ENCODE assay signal across 15 cellular contexts in genomic region chr9:35792044-35792813, GRCh38. TPM values are rescaled to one million over a fixed set of nuclear protein-coding genes. Genes with fewer than 3 reads are reported as not detected.
DNase-seq lines count a peak whose midpoint lies in the region; ATAC-seq, FAIRE-seq and TF ChIP-seq lines count a peak whose summit lies in the region.
"Had no signal": no experiment of that assay in that cellular context is flagged by ENCODE, and none has a peak within 500 bp of the region (broad histone marks: within the 10 kb centered on the region; RNA-seq: fewer than 3 reads in every experiment).

No MANE protein-coding gene starts in this region.

- H3K27me3 ChIP-seq in HepG2 (ENCODE audit: control insufficient read depth in 1 of 2, insufficient read depth in 2 of 2, low read length in 2 of 2) (no peaks in the 10 kb centered on the region), skeletal muscle tissue (ENCODE audit: control insufficient read depth in 3 of 3, insufficient read depth in 3 of 3, low read length in 3 of 3) (no peaks in the 10 kb centered on the region)
- H3K27me3 ChIP-seq: SJCRH30 had no signal

- 96% methylated on average over 23 of the region's 33 CpGs for WGBS in HepG2 (ENCODE audit: low lambda C conversion rate)

- H3K4me1 ChIP-seq in HepG2 (ENCODE audit: insufficient read depth, low read length) (no peaks in the 10 kb centered on the region; the same call in 1 of the 2 replicates), skeletal muscle tissue (ENCODE audit: control insufficient read depth in 3 of 3, insufficient read depth in 3 of 3, low read length in 3 of 3) (peaks cover 31 to 50% (median 31%) of the 10 kb centered on the region in 3 donors)

- no TSS peak for BruUV-seq in HepG2 (replicated peaks; lab: Mats Ljungman, UMichigan)

- H3K9ac ChIP-seq in HepG2 (ENCODE audit: insufficient read depth, low read depth, low read length) (no peak overlapping the region), skeletal muscle tissue (ENCODE audit: low read depth in 1 of 3, low read length in 3 of 3) (peak overlapping the region; percentile 20 to 69 (median 28))

- CTCF ChIA-PET in HepG2 (lab: Yijun Ruan, JAX; ENCODE audit: low intra/inter-chr PET ratio, low total read pairs): interaction anchor here (2.4 kb wide), 1 partner anchor 33 kb away, joined by 12 read pairs; no protein-coding TSS in a partner anchor

- H3K9me3 ChIP-seq in HepG2 (ENCODE audit: low read length) (no peaks in the 10 kb centered on the region), skeletal muscle tissue (ENCODE audit: control insufficient read depth in 3 of 3, low read length in 3 of 3) (no peaks in the 10 kb centered on the region)
- H3K9me3 ChIP-seq: BLaER1 treated with 17β-estradiol and CSF1 and Interleukin-3, amounts not matched to agents 10 nM and 100 nM; SJCRH30 had no signal

- intact Hi-C loops in HepG2 (cut with micrococcal nuclease; ENCODE audit: unreplicated experiment): no loop called here

- H3K27ac ChIP-seq in HepG2 (ENCODE audit: extremely low read length, insufficient read depth, low read length) (no peak overlapping the region), skeletal muscle tissue (ENCODE audit: low read depth, low read length) (peak overlapping the region; percentile 61)
- H3K27ac ChIP-seq: BLaER1 treated with 17β-estradiol and CSF1 and Interleukin-3, amounts not matched to agents 10 nM and 100 nM; SJCRH30 had no signal

- H4K20me1 ChIP-seq in HepG2 (ENCODE audit: insufficient read depth, low read length): no peaks in the 10 kb centered on the region
- H4K20me1 ChIP-seq: BLaER1 treated with 17β-estradiol and CSF1 and Interleukin-3, amounts not matched to agents 10 nM and 100 nM had no signal

- POLR2A ChIA-PET in HepG2 (lab: Yijun Ruan, JAX): no interaction called here

- H3K4me2 ChIP-seq in HepG2 (ENCODE audit: low read depth, low read length): no peak overlapping the region

- TF ChIP-seq EP300 in HepG2 (IDR thresholded peaks at IDR 0.05; ENCODE audit: low read depth in 2 of 2, low read length in 2 of 2) (no peak), HepG2 (CRISPR knock-in tag; IDR thresholded peaks at IDR 0.05; ENCODE audit: borderline replicate concordance) (no peak)

- no peaks in the 10 kb centered on the region for H3K79me2 ChIP-seq in HepG2 (ENCODE audit: insufficient read depth, low read length)

- peaks cover 1 to 6% of the 10 kb centered on the region in 2 experiments; a peak in 3 of 5 replicates for H3K36me3 ChIP-seq in HepG2 (replicated peaks in 1 of 2; ENCODE audit: control insufficient read depth in 1 of 2, insufficient read depth in 2 of 2, low read length in 2 of 2)
- no peaks in the 10 kb centered on the region for H3K36me3 ChIP-seq in skeletal muscle tissue (ENCODE audit: control insufficient read depth in 3 of 3, insufficient read depth in 3 of 3, low read length in 3 of 3)
- H3K36me3 ChIP-seq: BLaER1 treated with 17β-estradiol and CSF1 and Interleukin-3, amounts not matched to agents 10 nM and 100 nM; SJCRH30 had no signal

- no peak for TF ChIP-seq POLR2A in HepG2 (IDR thresholded peaks at IDR 0.05; ENCODE audit: insufficient read depth in 1 of 2, low read depth in 2 of 2, low read length in 2 of 2)

- peak; percentile 50 for DNase-seq in G401 (ENCODE audit: low spot score)
- peak; percentile 30 for DNase-seq in cerebellar cortex (ENCODE audit: low spot score)
- no peak for DNase-seq in HepG2 (ENCODE audit: low spot score)
- no peak for DNase-seq in NAMALWA (ENCODE audit: low spot score)
- DNase-seq in NCI-H526 (lab: John Stamatoyannopoulos, UW): no peak
- DNase-seq: central memory CD4-positive, alpha-beta T cell; GF-D8; NCI-H1048; NCI-H524 treated with DMSO at 0.1 percent for 48 hours; SJCRH30 had no signal

- H3K4me3 ChIP-seq in HepG2 (replicated peaks in 1 of 3; ENCODE audit: insufficient read depth in 1 of 3, low read depth in 2 of 3, low read length in 3 of 3) (no peak overlapping the region), skeletal muscle tissue (ENCODE audit: low read length in 3 of 3) (peak overlapping the region; percentile 54 to 76 (median 65))
- H3K4me3 ChIP-seq: SJCRH30 had no signal

- no peak for TF ChIP-seq RAD21 in HepG2 (CRISPR knock-in tag; IDR thresholded peaks at IDR 0.05)

- no peak for TF ChIP-seq CTCF in HepG2 (CRISPR knock-in tag; IDR thresholded peaks at IDR 0.05)

- no peak overlapping the region for H2AFZ ChIP-seq in HepG2 (ENCODE audit: low read length)

- FAIRE-seq in HepG2 (lab: Jason Lieb, UNC): no peak

- no peak for ATAC-seq in HepG2
- no peak for ATAC-seq in HG03045 (IDR thresholded peaks at IDR 0.05; ENCODE audit: unreplicated experiment)
- ATAC-seq in GM21390 (IDR thresholded peaks at IDR 0.05; ENCODE audit: unreplicated experiment): no peak

- in situ Hi-C loops in G401 (cut with HindIII; ENCODE audit: low sequenced_read_pairs): no loop called here
- in situ Hi-C loops in HepG2 (cut with HindIII; ENCODE audit: extremely low pct_ligation_motif_present, low pct_unique_long_range_greater_than_20kb): no loop called here

RNA-seq across cellular contexts. Expression of gene NPR2, which starts 0.8 kb away (rescaled TPM):
- total RNA-seq in G401 (2014; rRNA removed; shearing (Covaris generic)): 0.07 and 0.86 TPM in 2 replicates
- total RNA-seq in HepG2 (2016; rRNA removed; fragmentation: Illumina TruSeq; extraction: Trizol): 4.6 and 7.4 TPM in 2 replicates
- 1.2 and 2.7 TPM in 2 replicates for total RNA-seq in HepG2 (2016; cell fraction: cytosol; rRNA removed; fragmentation: Illumina TruSeq; extraction: Trizol; ENCODE audit: low read depth)
- total RNA-seq in HepG2 (2016; cell fraction: insoluble cytoplasmic fraction; rRNA removed; fragmentation: Illumina TruSeq; extraction: Trizol): 4.1 and 6.5 TPM in 2 replicates
- 2.4 and 3.2 TPM in 2 replicates for total RNA-seq in HepG2 (2016; cell fraction: membrane; rRNA removed; fragmentation: Illumina TruSeq; extraction: Trizol)
- 10.2 and 12.0 TPM in 2 replicates for total RNA-seq in HepG2 (2016; cell fraction: nucleus; rRNA removed; fragmentation: Illumina TruSeq; extraction: Trizol)
- 9.3 and 9.4 TPM in 2 replicates for polyA plus RNA-seq in HepG2 (2011; rRNA removed)
- 3.5 and 4.3 TPM in 2 replicates for polyA plus RNA-seq in HepG2 (2011; cell fraction: cytosol; rRNA removed)
- polyA plus RNA-seq in HepG2 (2011; cell fraction: nucleus; rRNA removed): 56.9 and 72.9 TPM in 2 replicates
- 4.7 TPM in 2 replicates for polyA plus RNA-seq in HepG2 (2012)
- polyA plus RNA-seq in HepG2 (2016; cell fraction: cytosol; fragmentation: Illumina TruSeq; extraction: Trizol; ENCODE audit: low read depth): 2.1 and 2.4 TPM in 2 replicates
- 4.7 and 6.3 TPM in 2 replicates for polyA plus RNA-seq in HepG2 (2016; cell fraction: insoluble cytoplasmic fraction; fragmentation: Illumina TruSeq; extraction: Trizol; ENCODE audit: low read depth)
- polyA plus RNA-seq in HepG2 (2016; cell fraction: membrane; fragmentation: Illumina TruSeq; extraction: Trizol; ENCODE audit: low read depth): 2.6 and 3.1 TPM in 2 replicates
- 21.5 and 24.6 TPM in 2 replicates for polyA plus RNA-seq in HepG2 (2016; cell fraction: nucleus; fragmentation: Illumina TruSeq; extraction: Trizol; ENCODE audit: insufficient read depth, low read depth)
- polyA minus RNA-seq in HepG2 (2011; rRNA and poly(A)+ RNA removed; ENCODE audit: low replicate concordance): 3.1 and 10.0 TPM in 2 replicates
- polyA minus RNA-seq in HepG2 (2011; cell fraction: cytosol; rRNA and poly(A)+ RNA removed): 0.62 and 1.4 TPM in 2 replicates
- 7.6 and 7.8 TPM in 2 replicates for polyA minus RNA-seq in HepG2 (2011; cell fraction: nucleus; rRNA and poly(A)+ RNA removed)
- 7.3 TPM for total RNA-seq in skeletal muscle tissue

RNA-seq across cellular contexts. Expression of gene SPAG8, which starts 19.8 kb away (rescaled TPM):
- 2.1 and 2.4 TPM in 2 replicates for total RNA-seq in G401 (2014; rRNA removed; shearing (Covaris generic))
- total RNA-seq in HepG2 (2016; rRNA removed; fragmentation: Illumina TruSeq; extraction: Trizol) (0.27 TPM in 1 of 2 replicates, not detected in the other), skeletal muscle tissue (0.52 TPM)
- 0.18 TPM in 1 of 2 replicates, not detected in the other for total RNA-seq in HepG2 (2016; cell fraction: cytosol; rRNA removed; fragmentation: Illumina TruSeq; extraction: Trizol; ENCODE audit: low read depth)
- 0.16 and 0.37 TPM in 2 replicates for total RNA-seq in HepG2 (2016; cell fraction: insoluble cytoplasmic fraction; rRNA removed; fragmentation: Illumina TruSeq; extraction: Trizol)
- total RNA-seq in HepG2 (2016; cell fraction: membrane; rRNA removed; fragmentation: Illumina TruSeq; extraction: Trizol): 0.10 and 0.22 TPM in 2 replicates
- total RNA-seq in HepG2 (2016; cell fraction: nucleus; rRNA removed; fragmentation: Illumina TruSeq; extraction: Trizol): 1.1 and 1.2 TPM in 2 replicates
- polyA plus RNA-seq in HepG2 (2011; rRNA removed): 0.18 and 0.22 TPM in 2 replicates
- 0.20 TPM in 1 of 2 replicates, not detected in the other for polyA plus RNA-seq in HepG2 (2011; cell fraction: cytosol; rRNA removed)
- 1.5 and 2.4 TPM in 2 replicates for polyA plus RNA-seq in HepG2 (2011; cell fraction: nucleus; rRNA removed)
- polyA plus RNA-seq in HepG2 (2012): 0.21 and 0.68 TPM in 2 replicates
- polyA plus RNA-seq in HepG2 (2016; cell fraction: cytosol; fragmentation: Illumina TruSeq; extraction: Trizol; ENCODE audit: low read depth): not detected in 2 replicates
- not detected in 2 replicates for polyA plus RNA-seq in HepG2 (2016; cell fraction: insoluble cytoplasmic fraction; fragmentation: Illumina TruSeq; extraction: Trizol; ENCODE audit: low read depth)
- polyA plus RNA-seq in HepG2 (2016; cell fraction: membrane; fragmentation: Illumina TruSeq; extraction: Trizol; ENCODE audit: low read depth): 0.10 TPM in 1 of 2 replicates, not detected in the other
- 0.81 and 1.0 TPM in 2 replicates for polyA plus RNA-seq in HepG2 (2016; cell fraction: nucleus; fragmentation: Illumina TruSeq; extraction: Trizol; ENCODE audit: insufficient read depth, low read depth)
- 0.32 and 0.37 TPM in 2 replicates for polyA minus RNA-seq in HepG2 (2011; rRNA and poly(A)+ RNA removed; ENCODE audit: low replicate concordance)
- not detected in 2 replicates for polyA minus RNA-seq in HepG2 (2011; cell fraction: cytosol; rRNA and poly(A)+ RNA removed)
- 1.5 and 2.4 TPM in 2 replicates for polyA minus RNA-seq in HepG2 (2011; cell fraction: nucleus; rRNA and poly(A)+ RNA removed)

RNA-seq across cellular contexts. Expression of gene HINT2, which starts 22.6 kb away (rescaled TPM):
- total RNA-seq in G401 (2014; rRNA removed; shearing (Covaris generic)): 32.3 and 55.8 TPM in 2 replicates
- 51.4 and 56.2 TPM in 2 replicates for total RNA-seq in HepG2 (2016; rRNA removed; fragmentation: Illumina TruSeq; extraction: Trizol)
- 34.3 and 49.7 TPM in 2 replicates for total RNA-seq in HepG2 (2016; cell fraction: cytosol; rRNA removed; fragmentation: Illumina TruSeq; extraction: Trizol; ENCODE audit: low read depth)
- 51.7 and 55.6 TPM in 2 replicates for total RNA-seq in HepG2 (2016; cell fraction: insoluble cytoplasmic fraction; rRNA removed; fragmentation: Illumina TruSeq; extraction: Trizol)
- 40.2 and 44.8 TPM in 2 replicates for total RNA-seq in HepG2 (2016; cell fraction: membrane; rRNA removed; fragmentation: Illumina TruSeq; extraction: Trizol)
- 24.8 and 29.5 TPM in 2 replicates for total RNA-seq in HepG2 (2016; cell fraction: nucleus; rRNA removed; fragmentation: Illumina TruSeq; extraction: Trizol)
- 37.9 and 41.5 TPM in 2 replicates for polyA plus RNA-seq in HepG2 (2011; rRNA removed)
- polyA plus RNA-seq in HepG2 (2011; cell fraction: cytosol; rRNA removed): 37.0 and 40.4 TPM in 2 replicates
- 33.1 and 38.4 TPM in 2 replicates for polyA plus RNA-seq in HepG2 (2011; cell fraction: nucleus; rRNA removed)
- 39.7 and 44.2 TPM in 2 replicates for polyA plus RNA-seq in HepG2 (2012)
- 37.5 and 48.1 TPM in 2 replicates for polyA plus RNA-seq in HepG2 (2016; cell fraction: cytosol; fragmentation: Illumina TruSeq; extraction: Trizol; ENCODE audit: low read depth)
- polyA plus RNA-seq in HepG2 (2016; cell fraction: insoluble cytoplasmic fraction; fragmentation: Illumina TruSeq; extraction: Trizol; ENCODE audit: low read depth): 53.1 and 56.8 TPM in 2 replicates
- 35.4 and 38.9 TPM in 2 replicates for polyA plus RNA-seq in HepG2 (2016; cell fraction: membrane; fragmentation: Illumina TruSeq; extraction: Trizol; ENCODE audit: low read depth)
- 39.8 and 44.2 TPM in 2 replicates for polyA plus RNA-seq in HepG2 (2016; cell fraction: nucleus; fragmentation: Illumina TruSeq; extraction: Trizol; ENCODE audit: insufficient read depth, low read depth)
- polyA minus RNA-seq in HepG2 (2011; rRNA and poly(A)+ RNA removed; ENCODE audit: low replicate concordance): 10.5 and 17.0 TPM in 2 replicates
- 6.2 TPM in 2 replicates for polyA minus RNA-seq in HepG2 (2011; cell fraction: cytosol; rRNA and poly(A)+ RNA removed)
- polyA minus RNA-seq in HepG2 (2011; cell fraction: nucleus; rRNA and poly(A)+ RNA removed): 9.4 and 13.8 TPM in 2 replicates
- total RNA-seq in skeletal muscle tissue: 25.1 TPM

RNA-seq across cellular contexts. Expression of gene FAM221B, which starts 36.3 kb away (rescaled TPM):
- total RNA-seq in G401 (2014; rRNA removed; shearing (Covaris generic)): not detected in 2 replicates
- total RNA-seq in HepG2 (2016; rRNA removed; fragmentation: Illumina TruSeq; extraction: Trizol) (not detected in 2 replicates), skeletal muscle tissue (not detected)
- total RNA-seq in HepG2 (2016; cell fraction: cytosol; rRNA removed; fragmentation: Illumina TruSeq; extraction: Trizol; ENCODE audit: low read depth): not detected in 2 replicates
- not detected in 2 replicates for total RNA-seq in HepG2 (2016; cell fraction: insoluble cytoplasmic fraction; rRNA removed; fragmentation: Illumina TruSeq; extraction: Trizol)
- not detected in 2 replicates for total RNA-seq in HepG2 (2016; cell fraction: membrane; rRNA removed; fragmentation: Illumina TruSeq; extraction: Trizol)
- not detected in 2 replicates for total RNA-seq in HepG2 (2016; cell fraction: nucleus; rRNA removed; fragmentation: Illumina TruSeq; extraction: Trizol)
- not detected in 2 replicates for polyA plus RNA-seq in HepG2 (2011; rRNA removed)
- polyA plus RNA-seq in HepG2 (2011; cell fraction: cytosol; rRNA removed): not detected in 2 replicates
- polyA plus RNA-seq in HepG2 (2011; cell fraction: nucleus; rRNA removed): not detected in 2 replicates
- 0.11 and 0.15 TPM in 2 replicates for polyA plus RNA-seq in HepG2 (2012)
- not detected in 2 replicates for polyA plus RNA-seq in HepG2 (2016; cell fraction: cytosol; fragmentation: Illumina TruSeq; extraction: Trizol; ENCODE audit: low read depth)
- polyA plus RNA-seq in HepG2 (2016; cell fraction: insoluble cytoplasmic fraction; fragmentation: Illumina TruSeq; extraction: Trizol; ENCODE audit: low read depth): not detected in 2 replicates
- not detected in 2 replicates for polyA plus RNA-seq in HepG2 (2016; cell fraction: membrane; fragmentation: Illumina TruSeq; extraction: Trizol; ENCODE audit: low read depth)
- not detected in 2 replicates for polyA plus RNA-seq in HepG2 (2016; cell fraction: nucleus; fragmentation: Illumina TruSeq; extraction: Trizol; ENCODE audit: insufficient read depth, low read depth)
- not detected in 2 replicates for polyA minus RNA-seq in HepG2 (2011; rRNA and poly(A)+ RNA removed; ENCODE audit: low replicate concordance)
- not detected in 2 replicates for polyA minus RNA-seq in HepG2 (2011; cell fraction: cytosol; rRNA and poly(A)+ RNA removed)
- polyA minus RNA-seq in HepG2 (2011; cell fraction: nucleus; rRNA and poly(A)+ RNA removed): not detected in 2 replicates
- total RNA-seq: lower leg skin, SJCRH30 had no signal

RNA-seq across cellular contexts. Expression of gene TMEM8B, which starts 36.8 kb away (rescaled TPM):
- 1.2 and 2.5 TPM in 2 replicates for total RNA-seq in G401 (2014; rRNA removed; shearing (Covaris generic))
- 1.5 and 2.1 TPM in 2 replicates for total RNA-seq in HepG2 (2016; rRNA removed; fragmentation: Illumina TruSeq; extraction: Trizol)
- total RNA-seq in HepG2 (2016; cell fraction: cytosol; rRNA removed; fragmentation: Illumina TruSeq; extraction: Trizol; ENCODE audit: low read depth): 1.6 TPM in 2 replicates
- 0.91 and 1.5 TPM in 2 replicates for total RNA-seq in HepG2 (2016; cell fraction: insoluble cytoplasmic fraction; rRNA removed; fragmentation: Illumina TruSeq; extraction: Trizol)
- total RNA-seq in HepG2 (2016; cell fraction: membrane; rRNA removed; fragmentation: Illumina TruSeq; extraction: Trizol): 2.0 and 2.1 TPM in 2 replicates
- 2.3 and 3.3 TPM in 2 replicates for total RNA-seq in HepG2 (2016; cell fraction: nucleus; rRNA removed; fragmentation: Illumina TruSeq; extraction: Trizol)
- polyA plus RNA-seq in HepG2 (2011; rRNA removed): 2.7 and 3.9 TPM in 2 replicates
- polyA plus RNA-seq in HepG2 (2011; cell fraction: cytosol; rRNA removed): 2.2 and 3.1 TPM in 2 replicates
- polyA plus RNA-seq in HepG2 (2011; cell fraction: nucleus; rRNA removed): 9.3 and 11.8 TPM in 2 replicates
- 5.9 and 6.5 TPM in 2 replicates for polyA plus RNA-seq in HepG2 (2012)
- polyA plus RNA-seq in HepG2 (2016; cell fraction: cytosol; fragmentation: Illumina TruSeq; extraction: Trizol; ENCODE audit: low read depth): 2.5 and 2.9 TPM in 2 replicates
- 2.5 and 3.9 TPM in 2 replicates for polyA plus RNA-seq in HepG2 (2016; cell fraction: insoluble cytoplasmic fraction; fragmentation: Illumina TruSeq; extraction: Trizol; ENCODE audit: low read depth)
- polyA plus RNA-seq in HepG2 (2016; cell fraction: membrane; fragmentation: Illumina TruSeq; extraction: Trizol; ENCODE audit: low read depth): 4.6 and 5.4 TPM in 2 replicates
- polyA plus RNA-seq in HepG2 (2016; cell fraction: nucleus; fragmentation: Illumina TruSeq; extraction: Trizol; ENCODE audit: insufficient read depth, low read depth): 4.5 and 5.5 TPM in 2 replicates
- polyA minus RNA-seq in HepG2 (2011; rRNA and poly(A)+ RNA removed; ENCODE audit: low replicate concordance): 2.5 and 7.0 TPM in 2 replicates
- 1.8 and 2.8 TPM in 2 replicates for polyA minus RNA-seq in HepG2 (2011; cell fraction: cytosol; rRNA and poly(A)+ RNA removed)
- polyA minus RNA-seq in HepG2 (2011; cell fraction: nucleus; rRNA and poly(A)+ RNA removed): 5.0 and 5.8 TPM in 2 replicates
- total RNA-seq in skeletal muscle tissue: 2.6 TPM

Comparison
In these comparisons a context has a peak if more than half of its experiments do, and no peak if none do; other contexts are left out.
1. DNase-seq: peak in G401 (single experiment) and cerebellar cortex (single experiment); none in HepG2 (single experiment), NAMALWA (single experiment) and NCI-H526 (0 of 2).
2. H3K4me3 ChIP-seq: peak in skeletal muscle tissue (3 of 3); none in HepG2 (0 of 3).